ENCODE assay signal across 27 cellular contexts in the genomic region with DNA sequence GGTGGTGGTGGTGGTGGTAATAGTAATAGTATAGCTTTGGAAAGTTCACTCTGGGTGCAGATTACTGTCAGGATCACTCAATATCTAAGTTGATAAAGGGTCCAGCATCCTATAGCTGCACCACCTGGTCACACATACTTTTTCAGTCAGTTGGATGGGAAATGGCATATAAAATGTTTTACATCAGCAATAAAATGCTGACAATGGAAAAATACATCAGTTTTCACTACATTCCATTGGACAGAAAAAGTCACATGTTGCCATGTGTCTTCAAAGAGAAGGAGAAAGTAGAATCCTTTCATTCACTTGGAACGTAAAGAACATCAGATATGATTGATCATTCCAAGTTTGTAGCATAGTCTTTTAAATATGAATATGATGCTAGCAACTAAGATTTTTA.
"Had no signal": no experiment of that assay in that cellular context is flagged by ENCODE, and none has a peak within 500 bp of the region (broad histone marks: within the 10 kb centered on the region; RNA-seq: fewer than 3 reads in every experiment).

No MANE protein-coding gene starts in this region.

- H3K27me3 ChIP-seq: neural progenitor cell, ovary, spleen, suprapubic skin, testis, tibial artery, transverse colon, upper lobe of right lung, uterus had no signal

- H3K4me2 ChIP-seq: neural progenitor cell had no signal

- H3K27ac ChIP-seq: neural progenitor cell, ovary, parathyroid adenoma, psoas muscle, skin epidermis, spleen, suprapubic skin, testis, tibial artery, transverse colon, upper lobe of right lung, uterus had no signal

- H3K9ac ChIP-seq: neural progenitor cell, parathyroid adenoma had no signal

- H2AFZ ChIP-seq: neural progenitor cell, parathyroid adenoma had no signal

- H3K4me3 ChIP-seq: neural progenitor cell, ovary, psoas muscle, skin epidermis, smooth muscle cell, spleen, suprapubic skin, testis, tibial artery, transverse colon, upper lobe of right lung, uterus had no signal

- ATAC-seq: natural killer cell; psoas muscle; right cardiac atrium; sciatic nerve; stimulated activated memory B cell treated with anti-CD40 and anti-IgM and Interleukin-4, amounts not matched to agents 10 μg/mL and 1 μg/mL and 100 μg/mL, for 72 hours; stimulated activated naive CD8-positive, alpha-beta T cell treated with anti-CD3 and anti-CD28 coated beads, Interleukin-15, amount 100 ng/mL, for 72 hours; stimulated activated naive CD8-positive, alpha-beta T cell treated with anti-CD3 and anti-CD28 coated beads, Interleukin-15, Interleukin-2, amounts not matched to agents 100 U/mL and 50 U/mL, for 24 hours; upper lobe of right lung had no signal

- H3K4me1 ChIP-seq: parathyroid adenoma, psoas muscle, spleen, testis, tibial artery, transverse colon, upper lobe of right lung, uterus had no signal

- H3K9me3 ChIP-seq: ovary, psoas muscle, suprapubic skin, testis, tibial artery, transverse colon, upper lobe of right lung, uterus had no signal

- H3K36me3 ChIP-seq: neural progenitor cell, ovary, spleen, suprapubic skin, tibial artery, transverse colon, upper lobe of right lung, uterus had no signal

- H3K79me2 ChIP-seq: parathyroid adenoma had no signal

- DNase-seq: natural killer cell; occipital lobe; ovary; psoas muscle; right cardiac atrium; spleen; stimulated activated CD4-positive, alpha-beta T cell treated with anti-CD3 and anti-CD28 coated beads, Interleukin-12 subunit alpha, Interleukin-12 subunit beta, amount 100 ng/mL, for 4 hours; stimulated activated CD4-positive, alpha-beta T cell treated with anti-CD3 and anti-CD28 coated beads, Interleukin-1b, Interleukin-23, amount 100 ng/mL, for 48 hours; stimulated activated CD4-positive, alpha-beta T cell treated with anti-CD3 and anti-CD28 coated beads, Interleukin-4, amount 100 ng/mL, for 1 hour; stimulated activated CD4-positive, alpha-beta T cell treated with anti-CD3 and anti-CD28 coated beads, Interleukin-4, amount 100 ng/mL, for 4 hours; stimulated activated CD8-positive, alpha-beta memory T cell treated with anti-CD3 and anti-CD28 coated beads, Interleukin-4, amount 100 ng/mL, for 48 hours; stimulated activated naive CD4-positive, alpha-beta T cell; stimulated activated naive CD8-positive, alpha-beta T cell treated with anti-CD3 and anti-CD28 coated beads, Interleukin-15, amount 100 ng/mL, for 72 hours; stimulated activated naive CD8-positive, alpha-beta T cell treated with anti-CD3 and anti-CD28 coated beads, Interleukin-15, Interleukin-2, amounts not matched to agents 100 U/mL and 50 U/mL, for 24 hours; substantia nigra; testis; tibial artery; transverse colon; upper lobe of right lung; uterus had no signal
